In genomic region chr12:57236224-57236924, GRCh38 we compare ENCODE assay signal across 10 cellular contexts. TPM values are rescaled to one million over a fixed set of nuclear protein-coding genes. Genes with fewer than 3 reads are reported as not detected.
DNase-seq lines count a peak whose midpoint lies in the region; ATAC-seq, FAIRE-seq and TF ChIP-seq lines count a peak whose summit lies in the region.
"Had no signal": no experiment of that assay in that cellular context is flagged by ENCODE, and none has a peak within 500 bp of the region (broad histone marks: within the 10 kb centered on the region; RNA-seq: fewer than 3 reads in every experiment).

No MANE protein-coding gene starts in this region.

- no peak for TF ChIP-seq POLR2A in H54 (IDR thresholded peaks at IDR 0.05; ENCODE audit: low read depth, low read length)

- no peak for DNase-seq in AG10803 (ENCODE audit: low read depth)
- DNase-seq in H7 = peak; percentile 85
- DNase-seq in coronary artery (ENCODE audit: low spot score) = no peak
- DNase-seq in mucosa of descending colon = peak in 2 of 3 donors; percentile 25 to 63
- no peak for DNase-seq in RKO (ENCODE audit: low spot score)
- no peak for DNase-seq in globus pallidus (ENCODE audit: low spot score)
- DNase-seq in H54 (ENCODE audit: insufficient read length, low spot score) = no peak

- H3K4me3 ChIP-seq in AG10803 (ENCODE audit: low read length) = peak overlapping the region; percentile 20
- no peak overlapping the region for H3K4me3 ChIP-seq in H7 (ENCODE audit: insufficient read depth, low read depth, low read length)
- H3K4me3 ChIP-seq in coronary artery = peak overlapping the region; percentile 55
- H3K4me3 ChIP-seq in mucosa of descending colon = no peak overlapping the region

- H3K4me1 ChIP-seq in mucosa of descending colon (ENCODE audit: low read depth) = peaks cover 40% of the 10 kb centered on the region

- intact Hi-C loops in mucosa of descending colon (cut with DNase I, micrococcal nuclease) = no loop called here

- no peak for ATAC-seq in mucosa of descending colon
- no peak for ATAC-seq in GM19035 (IDR thresholded peaks at IDR 0.05; ENCODE audit: unreplicated experiment)
- ATAC-seq: CD8-positive, alpha-beta T cell had no signal

- no peak for FAIRE-seq in H54 (lab: Jason Lieb, UNC)

- H3K27ac ChIP-seq in coronary artery = peak overlapping the region; percentile 58 to 87
- H3K27ac ChIP-seq: epithelial cell of prostate had no signal

- TF ChIP-seq CTCF in AG10803 (conservative IDR thresholded peaks at IDR 0.05; ENCODE audit: low read length) = no peak
- no peak for TF ChIP-seq CTCF in coronary artery (IDR thresholded peaks at IDR 0.05)
- TF ChIP-seq CTCF in mucosa of descending colon (IDR thresholded peaks at IDR 0.05) = no peak

- H3K36me3 ChIP-seq in H7 (replicated peaks; ENCODE audit: control insufficient read depth, insufficient read depth, low read length) (peaks cover 27% of the 10 kb centered on the region), mucosa of descending colon (ENCODE audit: low read depth) (no peaks in the 10 kb centered on the region)

- H3K27me3 ChIP-seq in H7 (ENCODE audit: control insufficient read depth, insufficient read depth, low read length) = peaks cover 64% of the 10 kb centered on the region

- H3K9me3 ChIP-seq in mucosa of descending colon = no peaks in the 10 kb centered on the region

RNA-seq across cellular contexts. Expression of gene SHMT2, which starts 6.9 kb away (rescaled TPM):
- 355 and 399 TPM in 2 replicates for total RNA-seq in H7 (2014; rRNA removed; shearing (Covaris generic))
- total RNA-seq in mucosa of descending colon = 10 to 100 TPM; 34.7 to 67.4 (median 40.9) TPM

RNA-seq across cellular contexts. Expression of gene STAC3, which starts 14.6 kb away (rescaled TPM):
- 0.90 and 1.6 TPM in 2 replicates for total RNA-seq in H7 (2014; rRNA removed; shearing (Covaris generic))
- 1 to 10 TPM; 2.4 to 4.3 (median 3.3) TPM for total RNA-seq in mucosa of descending colon

RNA-seq across cellular contexts. Expression of gene NXPH4, which starts 19.8 kb away (rescaled TPM):
- total RNA-seq in H7 (2014; rRNA removed; shearing (Covaris generic)) = 0.74 and 2.2 TPM in 2 replicates
- under 1 TPM in 1 of 3 donors, not detected in 2; 0.25 TPM for total RNA-seq in mucosa of descending colon

Comparison
In these comparisons a context has a peak if more than half of its experiments do, and no peak if none do; other contexts are left out.
1. DNase-seq: peak in H7 (single experiment) and mucosa of descending colon (2 of 3); none in AG10803 (single experiment), coronary artery (single experiment), RKO (single experiment), globus pallidus (single experiment) and H54 (single experiment).
2. H3K4me3 ChIP-seq: peak in AG10803 (single experiment) and coronary artery (single experiment); none in H7 (single experiment) and mucosa of descending colon (single experiment).